ENCODE assay signal across 8 cellular contexts in genomic region chr6:104789770-104790190, GRCh38.
DNase-seq lines count a peak whose midpoint lies in the region; ATAC-seq, FAIRE-seq and TF ChIP-seq lines count a peak whose summit lies in the region.

No MANE protein-coding gene starts in this region.

- TF ChIP-seq EP300 in H1 (IDR thresholded peaks at IDR 0.05; ENCODE audit: borderline replicate concordance in 1 of 2, low read depth in 2 of 2, low read length in 2 of 2) (no peak), ovary (IDR thresholded peaks at IDR 0.05) (no peak)

- H3K4ac ChIP-seq in H1 (replicated peaks; ENCODE audit: insufficient read length, low read depth, low read length), result no peak overlapping the region

- peak; percentile 87 for ATAC-seq in HG03196 (IDR thresholded peaks at IDR 0.05; ENCODE audit: unreplicated experiment)

- H3K56ac ChIP-seq in H1 (replicated peaks; ENCODE audit: insufficient read length, low read depth, low read length), result no peak overlapping the region

- H4K20me1 ChIP-seq in H1 (replicated peaks in 1 of 2; ENCODE audit: control insufficient read depth in 1 of 2, insufficient read depth in 2 of 2, low read length in 2 of 2), result no peaks in the 10 kb centered on the region

- no peak for TF ChIP-seq POLR2A in H1 (IDR thresholded peaks at IDR 0.05; ENCODE audit: control extremely low read depth in 1 of 2, low read depth in 2 of 2, low read length in 2 of 2)
- no peak for TF ChIP-seq POLR2A in ovary (IDR thresholded peaks at IDR 0.05)

- POLR2A ChIA-PET in H1 (lab: Charles Lee; ENCODE audit: partially characterized antibody), result interaction anchor here (0.6 to 1.1 kb wide), 3 partner anchors 151 to 1749 kb away, joined by 3 read pairs; partner anchors contain the start of gene LIN28B

- H2BK12ac ChIP-seq in H1 (ENCODE audit: low read depth, low read length), result no peak overlapping the region

- peak; percentile 25 to 31; a peak in 3 of 4 replicates for TF ChIP-seq RAD21 in H1 (IDR thresholded peaks at IDR 0.05 in 1 of 2, conservative IDR thresholded peaks at IDR 0.05 in 1 of 2; ENCODE audit: low read depth in 2 of 2, low read length in 2 of 2)

- H4K5ac ChIP-seq in H1 (ENCODE audit: insufficient read length, low read depth, low read length), result no peak overlapping the region

- H3K79me1 ChIP-seq in H1 (ENCODE audit: low read depth, low read length), result no peaks in the 10 kb centered on the region

- no peak overlapping the region for H3K27ac ChIP-seq in H1 (ENCODE audit: low read depth, low read length)
- H3K27ac ChIP-seq in ovary, result no peak overlapping the region

- no peak overlapping the region for H3K18ac ChIP-seq in H1 (ENCODE audit: extremely low read depth, low read length)

- no peak overlapping the region for H4K8ac ChIP-seq in H1 (ENCODE audit: extremely low read depth, insufficient read depth, low read length)

- no peaks in the 10 kb centered on the region for H3K79me2 ChIP-seq in H1 (ENCODE audit: control insufficient read depth in 1 of 2, insufficient read depth in 2 of 2, low read length in 2 of 2)

- DNase-seq in Daoy (ENCODE audit: low read depth) (peak; percentile 27), GM19239 (ENCODE audit: insufficient read length, low spot score) (no peak), RKO (ENCODE audit: low spot score) (peak; percentile 67), H1 (ENCODE audit: low read depth in 1 of 2, low spot score in 2 of 2) (no peak), retina (peak; percentile 15), ovary (no peak), UCSD-AML1 (lab: John Stamatoyannopoulos, UW; ENCODE audit: unreplicated experiment) (no peak)

- H4K91ac ChIP-seq in H1 (replicated peaks; ENCODE audit: insufficient read length, low read length), result no peak overlapping the region

- no peak overlapping the region for H2BK20ac ChIP-seq in H1 (ENCODE audit: low read length)

- H3K14ac ChIP-seq in H1 (ENCODE audit: insufficient read length), result no peak overlapping the region

- peak; percentile 89 for FAIRE-seq in GM19239 (lab: Jason Lieb, UNC)
- FAIRE-seq in H1 (lab: Jason Lieb, UNC), result peak; percentile 32

- no peaks in the 10 kb centered on the region; a peak in 1 of 7 replicates for H3K4me1 ChIP-seq in H1 (replicated peaks in 1 of 4; ENCODE audit: control insufficient read depth in 3 of 4, insufficient read depth in 4 of 4, low read length in 3 of 4)
- H3K4me1 ChIP-seq in ovary (ENCODE audit: insufficient read depth), result no peaks in the 10 kb centered on the region

- H2AFZ ChIP-seq in H1 (ENCODE audit: low read length), result no peak overlapping the region

- H3K9ac ChIP-seq in H1 (replicated peaks in 1 of 4; ENCODE audit: extremely low read depth in 1 of 4, low read depth in 3 of 4, low read length in 3 of 4), result no peak overlapping the region

- TF ChIP-seq CTCF in H1 (IDR thresholded peaks at IDR 0.05; ENCODE audit: control extremely low read depth in 1 of 3, insufficient read depth in 1 of 3, low read depth in 1 of 3, low read length in 3 of 3) (peak in 1 of 3 experiments; percentile 18; a peak in 1 of 4 replicates), ovary (IDR thresholded peaks at IDR 0.05) (no peak)

- no peaks in the 10 kb centered on the region for H3K23me2 ChIP-seq in H1 (ENCODE audit: low read depth, low read length)

- 73% methylated on average over 5 of the region's 5 CpGs; no CpG with 5 or more reads in 1 of the 2 experiments for WGBS in H1 (ENCODE audit: extremely low coverage in 1 of 2, insufficient coverage in 1 of 2, insufficient read length in 1 of 2, insufficient replicate concordance in 2 of 2, low coverage in 1 of 2, low lambda C conversion rate in 2 of 2, missing lambda C conversion rate in 1 of 2), 2 experiments
- WGBS in ovary, 3 donors, result 55 to 66% (median 63%) methylated on average over 5 of the region's 5 CpGs

- H2AK5ac ChIP-seq in H1 (ENCODE audit: low read depth, low read length), result no peak overlapping the region

- H2BK120ac ChIP-seq in H1 (replicated peaks; ENCODE audit: low read depth, low read length), result no peak overlapping the region

- H3K4me3 ChIP-seq in H1 (ENCODE audit: extremely low read depth in 1 of 4, insufficient read depth in 2 of 4, low read depth in 3 of 4, low read length in 4 of 4), result no peak overlapping the region
- H3K4me3 ChIP-seq in ovary, result no peak overlapping the region

- H2BK5ac ChIP-seq in H1 (ENCODE audit: low read depth, low read length), result no peak overlapping the region

- CTCF ChIA-PET in H1 (lab: Charles Lee; ENCODE audit: partially characterized antibody), result interaction anchor here (0.6 to 2.3 kb wide), 18 partner anchors 9 to 583 kb away, joined by 3 to 7 read pairs (median 3); no protein-coding TSS in a partner anchor

- H3K23ac ChIP-seq in H1 (ENCODE audit: insufficient read length), result no peak overlapping the region

- H2BK15ac ChIP-seq in H1 (ENCODE audit: low read length), result no peak overlapping the region

- H3K9me3 ChIP-seq in H1 (ENCODE audit: insufficient read depth in 2 of 2, low read depth in 1 of 2, low read length in 1 of 2) (no peaks in the 10 kb centered on the region), ovary (no peaks in the 10 kb centered on the region)

- H3K27me3 ChIP-seq in H1 (replicated peaks in 1 of 4; ENCODE audit: control insufficient read depth in 3 of 4, extremely low read depth in 1 of 4, insufficient read depth in 3 of 4, low read length in 3 of 4) (no peaks in the 10 kb centered on the region), ovary (no peaks in the 10 kb centered on the region)

- peaks cover 0 to 6% (median 1%) of the 10 kb centered on the region in 4 experiments; a peak in 3 of 8 replicates for H3K36me3 ChIP-seq in H1 (ENCODE audit: control insufficient read depth in 2 of 4, insufficient read depth in 4 of 4, low read length in 3 of 4)
- H3K36me3 ChIP-seq in ovary, result no peaks in the 10 kb centered on the region

- H3K4me2 ChIP-seq in H1 (ENCODE audit: insufficient read depth in 1 of 2, low read depth in 2 of 2, low read length in 2 of 2), result no peak overlapping the region

- intact Hi-C loops in ovary (cut with DNase I), result no loop called here

TF ChIP-seq in H1, 55 proteins besides CTCF, POLR2A, EP300 and RAD21:
- TF ChIP-seq TCF12 (IDR thresholded peaks at IDR 0.05; ENCODE audit: low read depth, low read length) (no peak), NRF1 (IDR thresholded peaks at IDR 0.05; ENCODE audit: low read depth, low read length) (no peak), EZH2 (IDR thresholded peaks at IDR 0.05; ENCODE audit: low read depth, low read length, severe bottlenecking) (no peak), HDAC6 (IDR thresholded peaks at IDR 0.05; ENCODE audit: low read depth, low read length) (no peak), GTF2F1 (IDR thresholded peaks at IDR 0.05; ENCODE audit: borderline replicate concordance, low read depth, low read length) (no peak), BCL11A (IDR thresholded peaks at IDR 0.05; ENCODE audit: low read depth in 2 of 2, low read length in 2 of 2) (no peak), CEBPB (IDR thresholded peaks at IDR 0.05; ENCODE audit: low read depth, low read length) (no peak)
TF ChIP-seq in H1: peak in this region for 0.

Comparison
In these comparisons a context has a peak if more than half of its experiments do, and no peak if none do; other contexts are left out.
1. DNase-seq: peak in Daoy (single experiment), RKO (single experiment) and retina (single experiment); none in GM19239 (single experiment), H1 (0 of 2), ovary (0 of 5) and UCSD-AML1 (single experiment).